In the genomic region with DNA sequence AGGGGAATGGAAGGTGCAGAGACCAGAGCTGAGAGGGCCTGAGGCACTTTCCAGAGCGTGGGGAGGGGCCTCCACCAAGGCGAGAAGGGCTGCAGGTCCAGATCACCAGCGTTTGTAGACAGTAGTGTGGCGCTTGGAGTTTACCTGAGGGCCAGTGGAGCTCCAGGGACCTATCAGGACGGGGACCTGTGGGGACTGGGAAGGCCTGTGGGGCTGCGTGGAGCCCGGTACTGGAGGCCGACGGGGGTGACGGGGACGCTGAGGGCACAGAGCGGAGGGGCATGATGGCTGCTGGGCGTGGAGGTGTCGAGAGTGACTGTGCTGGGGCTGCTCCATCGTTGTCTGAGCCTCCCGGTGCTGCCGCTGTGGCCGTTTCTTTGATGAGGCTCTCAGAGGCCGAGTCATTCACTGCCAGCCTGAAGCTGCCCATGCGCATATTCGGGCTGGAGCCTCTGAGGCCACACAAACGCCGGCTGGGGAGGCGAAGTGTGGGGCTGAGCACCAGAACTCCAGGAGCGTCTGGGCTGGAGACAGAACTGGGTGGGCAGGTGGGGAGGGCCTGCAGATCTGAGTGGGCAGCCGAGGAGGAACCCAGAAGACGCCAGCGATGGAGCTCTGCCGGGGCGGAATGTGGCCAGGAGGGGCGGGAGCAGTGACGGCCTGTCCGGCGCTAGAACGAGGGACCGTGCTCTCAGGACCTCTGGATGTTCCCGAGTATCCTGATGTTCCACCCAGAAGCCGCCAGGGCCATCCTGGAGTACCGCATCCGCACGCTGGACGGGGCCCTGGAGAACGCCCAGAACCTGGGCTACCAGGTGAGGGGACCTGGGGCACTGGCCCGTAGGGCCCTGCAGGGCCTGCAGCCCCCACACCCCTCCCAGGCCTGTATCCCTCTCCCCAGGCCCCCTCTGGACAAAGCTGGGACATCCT, we compare ENCODE assay signal across 1 cellular context.
TF ChIP-seq lines count a peak whose summit lies in the region.

No MANE protein-coding gene starts in this region.

TF ChIP-seq in IMR-90, 13 proteins besides CTCF, POLR2A, EP300 and RAD21:
- TF ChIP-seq USF2 (IDR thresholded peaks at IDR 0.05; ENCODE audit: low read depth, low read length): no peak
- no peak for TF ChIP-seq ELK1 (IDR thresholded peaks at IDR 0.05; ENCODE audit: borderline replicate concordance, low read depth, low read length)
- TF ChIP-seq MAZ (IDR thresholded peaks at IDR 0.05; ENCODE audit: borderline replicate concordance, low read depth, low read length): no peak
- no peak for TF ChIP-seq CEBPB (IDR thresholded peaks at IDR 0.05; ENCODE audit: low read depth, low read length)
- TF ChIP-seq FOS (IDR thresholded peaks at IDR 0.05; ENCODE audit: low read depth, low read length): no peak
- TF ChIP-seq RFX5 (IDR thresholded peaks at IDR 0.05; ENCODE audit: low read depth, low read length): no peak
- TF ChIP-seq NFE2L2 (IDR thresholded peaks at IDR 0.05; ENCODE audit: low read depth, low read length): no peak
- no peak for TF ChIP-seq MXI1 (IDR thresholded peaks at IDR 0.05; ENCODE audit: borderline replicate concordance, low read depth, low read length)
- no peak for TF ChIP-seq RCOR1 (IDR thresholded peaks at IDR 0.05; ENCODE audit: insufficient replicate concordance, low read length)
- TF ChIP-seq MAFK (IDR thresholded peaks at IDR 0.05; ENCODE audit: low read depth, low read length): no peak
- no peak for TF ChIP-seq SMC3 (IDR thresholded peaks at IDR 0.05; ENCODE audit: low read depth, low read length)
- no peak for TF ChIP-seq CHD1 (IDR thresholded peaks at IDR 0.05; ENCODE audit: low read depth, low read length)
- no peak for TF ChIP-seq BHLHE40 (IDR thresholded peaks at IDR 0.05; ENCODE audit: low read depth, low read length)
TF ChIP-seq in IMR-90: peak in this region for 0.
